In the genomic region with DNA sequence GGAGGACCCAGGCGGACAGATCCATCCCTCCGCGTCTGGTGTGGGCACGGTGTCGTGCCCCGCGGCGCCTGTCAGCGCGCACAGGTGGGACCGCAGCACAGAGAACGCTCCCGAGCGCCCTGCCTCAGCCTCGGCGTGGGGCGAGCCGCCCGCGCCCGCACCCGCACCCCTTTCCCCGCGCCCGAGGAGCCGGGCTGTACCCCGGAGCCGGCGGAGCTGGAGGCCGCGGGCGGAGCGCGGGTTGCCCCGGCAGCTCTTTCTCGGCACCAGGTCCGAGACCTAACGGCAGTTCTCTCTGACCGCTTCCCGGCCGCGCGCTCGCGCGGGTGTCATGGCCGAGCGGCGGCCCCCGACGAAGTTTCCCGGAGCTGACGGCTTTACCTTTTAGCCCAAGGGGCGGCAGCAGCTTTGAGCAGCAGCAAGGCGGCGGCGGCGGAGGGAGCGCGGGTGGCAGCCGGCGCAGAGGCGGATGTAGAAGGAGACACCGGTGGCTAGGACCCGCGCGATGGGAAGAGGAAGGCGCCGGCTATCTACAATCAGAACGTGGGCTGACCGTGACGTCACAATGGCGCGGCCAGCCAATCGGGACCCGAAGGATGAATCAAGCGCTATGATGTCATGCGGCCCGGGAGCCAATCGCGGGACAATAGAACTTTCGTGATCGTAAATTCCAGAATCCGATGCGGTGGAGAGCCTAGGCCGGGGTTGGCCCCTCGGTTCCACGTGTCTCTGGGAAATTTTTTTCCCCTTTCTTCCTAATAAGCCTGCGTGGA, we compare ENCODE assay signal across 8 cellular contexts. TPM values are rescaled to one million over a fixed set of nuclear protein-coding genes. Genes with fewer than 3 reads are reported as not detected.
DNase-seq lines count a peak whose midpoint lies in the region; ATAC-seq and TF ChIP-seq lines count a peak whose summit lies in the region.

A gene with protein sequence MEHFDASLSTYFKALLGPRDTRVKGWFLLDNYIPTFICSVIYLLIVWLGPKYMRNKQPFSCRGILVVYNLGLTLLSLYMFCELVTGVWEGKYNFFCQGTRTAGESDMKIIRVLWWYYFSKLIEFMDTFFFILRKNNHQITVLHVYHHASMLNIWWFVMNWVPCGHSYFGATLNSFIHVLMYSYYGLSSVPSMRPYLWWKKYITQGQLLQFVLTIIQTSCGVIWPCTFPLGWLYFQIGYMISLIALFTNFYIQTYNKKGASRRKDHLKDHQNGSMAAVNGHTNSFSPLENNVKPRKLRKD (minus strand): TSS at position 515 of the 773 bp plus-strand sequence. CDS start 53,251 bp downstream, outside the sequence.

- peak within 1 kb of the TSS; percentile 96 to 99 (median 98) for H3K27ac ChIP-seq in right lobe of liver

- H3K9me3 ChIP-seq in right lobe of liver: no peaks in the 10 kb centered on the region

- TF ChIP-seq POLR2A in right lobe of liver (IDR thresholded peaks at IDR 0.05): peak; percentile 87

- H3K4me3 ChIP-seq in BJ (ENCODE audit: low read depth, low read length) (peak within 1 kb of the TSS; percentile 86), right lobe of liver (peak within 1 kb of the TSS; percentile 73 to 92 (median 89))

- intact Hi-C loops in right lobe of liver (cut with DNase I): no loop called here

- CTCF ChIA-PET in BJ (lab: Yijun Ruan, JAX): interaction anchor here (0.9 to 2.6 kb wide), 4 partner anchors 54 to 176 kb away, joined by 3 to 9 read pairs (median 6); no protein-coding TSS in a partner anchor

- ATAC-seq in GM19328 (IDR thresholded peaks at IDR 0.05; ENCODE audit: unreplicated experiment): peak; percentile 66
- peak; percentile 77 for ATAC-seq in HG03520 (IDR thresholded peaks at IDR 0.05; ENCODE audit: unreplicated experiment)
- peak; percentile 79 to 88 (median 84) for ATAC-seq in right lobe of liver

- DNase-seq in BJ (ENCODE audit: low read depth) (peak; percentile 90), NCI-H748 (lab: John Stamatoyannopoulos, UW; ENCODE audit: unreplicated experiment) (peak; percentile 99), dermis blood vessel endothelial cell (peak; percentile 99), right lobe of liver (peak; percentile 98 to 99 (median 99))
- DNase-seq in activated CD4-positive, alpha-beta T cell treated with anti-CD3 and anti-CD28 coated beads, Interleukin-2, amount 50 U/mL, for 24 hours (ENCODE audit: low read depth in 1 of 2, low spot score in 1 of 2): peak; percentile 96 to 97
- peak; percentile 97 for DNase-seq in stimulated activated CD4-positive, alpha-beta T cell treated with anti-CD3 and anti-CD28 coated beads, Interleukin-4, amount 100 ng/mL, for 4 hours

- peaks cover 0 to 21% (median 11%) of the 10 kb centered on the region in 4 donors for H3K4me1 ChIP-seq in right lobe of liver

- WGBS in right lobe of liver (ENCODE audit: insufficient coverage, low coverage, low lambda C conversion rate, missing lambda C conversion rate): 0% methylated on average over 12 of the region's 89 CpGs

- TF ChIP-seq CTCF in BJ (IDR thresholded peaks at IDR 0.05; ENCODE audit: insufficient read depth, low read depth, low read length) (no peak), right lobe of liver (IDR thresholded peaks at IDR 0.05) (peak in 1 of 4 donors; percentile 16)

- POLR2A ChIA-PET in BJ (lab: Charles Lee): interaction anchor here (0.5 to 1.0 kb wide), 3 partner anchors 20 to 1568 kb away, joined by 3 read pairs; no protein-coding TSS in a partner anchor

- H3K36me3 ChIP-seq in BJ (ENCODE audit: control insufficient read depth, insufficient read depth, low read length) (no peaks in the 10 kb centered on the region), right lobe of liver (no peaks in the 10 kb centered on the region)

- H3K27me3 ChIP-seq in BJ (ENCODE audit: control insufficient read depth, insufficient read depth, low read length): peaks cover 2% of the 10 kb centered on the region; the same call in 1 of the 2 replicates
- H3K27me3 ChIP-seq in right lobe of liver: no peaks in the 10 kb centered on the region

RNA-seq across cellular contexts. Expression of the gene that starts here (rescaled TPM):
- 88.5 and 111 TPM in 2 replicates for polyA plus RNA-seq in BJ (2011; rRNA removed)
- polyA minus RNA-seq in BJ (2011; rRNA and poly(A)+ RNA removed): 83.0 and 109 TPM in 2 replicates
- total RNA-seq in dermis blood vessel endothelial cell (74.2 and 123 TPM in 2 replicates), right lobe of liver (100 to 1,000 TPM in 1 of 6 experiments, 10 to 100 TPM in 5; 48.5 to 117 (median 55.7) TPM)

Comparison
In these comparisons a context has a peak if more than half of its experiments do, and no peak if none do; other contexts are left out.
1. Peak in every context shown above with its lines: DNase-seq, ATAC-seq, H3K4me3 ChIP-seq and H3K27ac ChIP-seq.